ENCODE assay signal across 33 cellular contexts in the genomic region with DNA sequence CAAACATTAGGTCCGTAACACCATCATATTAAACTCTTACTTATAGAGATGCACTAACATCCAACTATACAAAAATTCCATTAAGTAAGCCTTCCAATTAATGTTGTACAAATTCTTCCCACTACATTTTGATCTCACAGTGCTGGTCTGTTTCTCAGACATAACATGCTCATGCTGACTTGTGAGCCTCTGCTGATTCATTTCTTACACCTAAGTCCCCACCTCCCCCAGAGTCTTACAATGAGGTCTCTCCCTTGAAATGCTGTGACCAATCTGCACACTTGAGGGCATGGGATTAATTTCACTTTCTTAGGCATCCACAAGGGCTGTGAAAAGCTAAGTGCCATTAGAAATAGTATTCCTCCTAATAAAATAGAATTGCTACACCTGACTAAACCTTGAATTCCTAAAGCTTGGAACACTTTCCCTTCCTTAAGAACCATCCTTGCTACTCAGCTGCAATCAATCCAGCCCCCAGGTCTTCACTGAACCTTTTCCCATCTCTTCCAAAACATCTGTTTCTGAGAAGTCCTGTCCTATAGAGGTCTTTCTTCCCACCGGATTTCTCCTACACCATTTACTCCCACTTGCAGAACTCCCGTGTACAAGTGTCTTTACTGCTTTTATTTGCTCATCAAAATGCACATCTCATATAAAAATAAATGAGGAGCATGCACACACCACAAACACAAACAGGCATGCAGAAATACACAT. TPM values are rescaled to one million over a fixed set of nuclear protein-coding genes. Genes with fewer than 3 reads are reported as not detected.
"Had no signal": no experiment of that assay in that cellular context is flagged by ENCODE, and none has a peak within 500 bp of the region (broad histone marks: within the 10 kb centered on the region; RNA-seq: fewer than 3 reads in every experiment).

No MANE protein-coding gene starts in this region.

- H3K4me3 ChIP-seq: MG63, SJCRH30 had no signal

- H3K4me1 ChIP-seq: SJCRH30 had no signal

- H3K27ac ChIP-seq: KMS-11, RWPE1, SJCRH30 had no signal

- H3K9me3 ChIP-seq: MG63, SJCRH30, SK-N-SH had no signal

- H3K27me3 ChIP-seq: MG63 had no signal

- H3K9ac ChIP-seq: KMS-11, SK-N-SH had no signal

- DNase-seq: activated CD4-positive, alpha-beta T cell treated with anti-CD3 and anti-CD28 coated beads for 48 hours; activated CD4-positive, alpha-beta T cell treated with anti-CD3 and anti-CD28 coated beads, Interleukin-2, amount 50 U/mL, for 4 hours; activated CD4-positive, CD25-positive, alpha-beta regulatory T cell treated with anti-CD3 and anti-CD28 coated beads, Interleukin-2, amount 50 U/mL, for 72 hours; activated CD8-positive, alpha-beta memory T cell treated with anti-CD3 and anti-CD28 coated beads, Interleukin-2, amount 50 U/mL, for 48 hours; activated CD8-positive, alpha-beta T cell treated with anti-CD3 and anti-CD28 coated beads, Interleukin-2, amount 10 ng/mL, durations not matched to agents 7 days and 5 days; activated effector memory CD4-positive, alpha-beta T cell treated with Interleukin-2 at 50 U/mL for 16 hours; activated naive CD4-positive, alpha-beta T cell treated with Interleukin-2 at 50 U/mL for 16 hours; activated naive CD8-positive, alpha-beta T cell treated with anti-CD3 and anti-CD28 coated beads, Interleukin-2, amount 50 U/mL, for 24 hours; activated T-cell treated with anti-CD3 and anti-CD28 coated beads, Interleukin-2, amount 50 U/mL, for 1 hour; amygdala; cerebellar nuclear complex; MG63; NCI-H1105; NCI-H1436; NCI-H1694 treated with DMSO at 0.1 percent for 48 hours; NCI-H2029 treated with DMSO at 0.1 percent for 48 hours; NCI-H345; NCI-H510A; NCI-H526 treated with DMSO at 0.1 percent for 48 hours; NCI-H82; Right ventricle myocardium superior; SJCRH30; SK-N-SH; T-helper 1 cell had no signal

- ATAC-seq: activated CD8-positive, alpha-beta T cell treated with anti-CD3 and anti-CD28 coated beads, Interleukin-2, amount 10 ng/mL, durations not matched to agents 7 days and 5 days; activated naive CD4-positive, alpha-beta T cell treated with anti-CD3 and anti-CD28 coated beads, Interleukin-2, amount 50 U/mL, for 72 hours; activated naive CD8-positive, alpha-beta T cell treated with anti-CD3 and anti-CD28 coated beads, Interleukin-2, amount 50 U/mL, for 24 hours; Panc1; WTC11 had no signal

- H3K4me2 ChIP-seq: KMS-11, SK-N-SH had no signal

- H3K36me3 ChIP-seq: MG63, SJCRH30 had no signal

- FAIRE-seq: astrocyte had no signal

RNA-seq across cellular contexts. Expression of gene HBG1, which starts 2.0 kb away (rescaled TPM):
- total RNA-seq: activated CD8-positive, alpha-beta T cell treated with anti-CD3 and anti-CD28 coated beads, Interleukin-2, amount 10 ng/mL, durations not matched to agents 7 days and 5 days; activated naive CD4-positive, alpha-beta T cell treated with anti-CD3 and anti-CD28 coated beads, Interleukin-2, amount 50 U/mL, for 72 hours; astrocyte; cardiac septum; OCI-LY7; Right ventricle myocardium superior; SJCRH30; T-helper 2 cell treated with Interferon-gamma antibody and Interleukin-4, amounts not matched to agents 100 ng/mL and 5 ng/mL, for 36 hours had no signal
- polyA plus RNA-seq: SK-N-SH had no signal

RNA-seq across cellular contexts. Expression of gene HBG2, which starts 6.9 kb away (rescaled TPM):
- total RNA-seq: activated CD8-positive, alpha-beta T cell treated with anti-CD3 and anti-CD28 coated beads, Interleukin-2, amount 10 ng/mL, durations not matched to agents 7 days and 5 days; astrocyte; OCI-LY7; Right ventricle myocardium superior; SJCRH30; T-helper 2 cell treated with Interferon-gamma antibody and Interleukin-4, amounts not matched to agents 100 ng/mL and 5 ng/mL, for 36 hours had no signal

RNA-seq across cellular contexts. Expression of gene HBD, which starts 13.4 kb away (rescaled TPM):
- total RNA-seq: activated CD8-positive, alpha-beta T cell treated with anti-CD3 and anti-CD28 coated beads, Interleukin-2, amount 10 ng/mL, durations not matched to agents 7 days and 5 days; astrocyte; OCI-LY7; Right ventricle myocardium superior; SJCRH30; T-helper 2 cell treated with Interferon-gamma antibody and Interleukin-4, amounts not matched to agents 100 ng/mL and 5 ng/mL, for 36 hours; WTC11 had no signal
- polyA plus RNA-seq: SK-N-SH had no signal

RNA-seq across cellular contexts. Expression of gene HBB, which starts 20.8 kb away (rescaled TPM):
- total RNA-seq: activated CD8-positive, alpha-beta T cell treated with anti-CD3 and anti-CD28 coated beads, Interleukin-2, amount 10 ng/mL, durations not matched to agents 7 days and 5 days; activated naive CD4-positive, alpha-beta T cell treated with anti-CD3 and anti-CD28 coated beads, Interleukin-2, amount 50 U/mL, for 72 hours; astrocyte; OCI-LY7; SJCRH30; T-helper 2 cell treated with Interferon-gamma antibody and Interleukin-4, amounts not matched to agents 100 ng/mL and 5 ng/mL, for 36 hours; WTC11 had no signal
- polyA plus RNA-seq: SK-N-SH had no signal

RNA-seq across cellular contexts. Expression of gene HBE1, which starts 22.1 kb away (rescaled TPM):
- total RNA-seq: activated CD8-positive, alpha-beta T cell treated with anti-CD3 and anti-CD28 coated beads, Interleukin-2, amount 10 ng/mL, durations not matched to agents 7 days and 5 days; activated naive CD4-positive, alpha-beta T cell treated with anti-CD3 and anti-CD28 coated beads, Interleukin-2, amount 50 U/mL, for 72 hours; astrocyte; cardiac septum; OCI-LY7; Right ventricle myocardium superior; T-helper 2 cell treated with Interferon-gamma antibody and Interleukin-4, amounts not matched to agents 100 ng/mL and 5 ng/mL, for 36 hours had no signal
